In the genomic region with DNA sequence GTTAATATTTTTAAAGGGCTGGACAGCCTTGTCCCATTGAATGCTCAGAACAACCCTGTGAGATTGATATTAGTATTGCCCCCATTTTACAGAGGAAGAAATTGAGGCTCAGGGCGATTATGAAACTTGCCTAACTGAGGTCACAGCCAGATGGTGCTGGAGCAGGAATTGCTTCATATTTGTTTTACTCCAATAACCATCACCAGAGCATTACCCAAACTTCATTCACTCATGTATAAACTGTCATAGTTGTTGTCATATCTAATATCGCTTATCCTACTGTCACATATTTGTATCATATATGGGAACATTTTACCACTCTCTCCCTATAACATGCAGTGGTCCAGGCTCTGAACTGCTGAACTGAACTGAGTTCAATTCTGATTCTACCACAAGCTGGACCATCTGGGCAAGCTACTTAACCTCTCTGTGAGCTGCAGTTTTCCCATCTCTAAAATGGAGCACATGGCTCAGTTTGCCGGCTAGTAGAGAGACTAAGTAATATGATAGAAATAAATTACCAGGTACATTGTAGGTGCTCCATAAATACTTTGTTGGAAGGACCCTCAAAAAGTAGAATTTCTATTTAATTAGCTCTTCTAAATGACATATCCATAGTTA, we compare ENCODE assay signal across 15 cellular contexts.
"Had no signal": no experiment of that assay in that cellular context is flagged by ENCODE, and none has a peak within 500 bp of the region (broad histone marks: within the 10 kb centered on the region; RNA-seq: fewer than 3 reads in every experiment).

No MANE protein-coding gene starts in this region.

- H3K4me1 ChIP-seq: uterus had no signal

- DNase-seq: activated CD4-positive, alpha-beta T cell treated with anti-CD3 and anti-CD28 coated beads, Interleukin-2, amount 50 U/mL, for 1 hour; activated naive CD4-positive, alpha-beta T cell treated with anti-CD3 and anti-CD28 coated beads, Interleukin-2, amount 50 U/mL, for 16 hours; amniotic stem cell; effector CD4-positive, alpha-beta T cell; mammary epithelial cell; ovary; stimulated activated CD4-positive, alpha-beta T cell treated with anti-CD3 and anti-CD28 coated beads, Interleukin-12 subunit alpha, Interleukin-12 subunit beta, amount 100 ng/mL, for 4 hours; stimulated activated CD4-positive, alpha-beta T cell treated with anti-CD3 and anti-CD28 coated beads, Interleukin-2, amount 100 ng/mL, for 24 hours; uterus had no signal

- H3K27ac ChIP-seq: neural progenitor cell, ovary, uterus had no signal

- ATAC-seq: activated CD4-positive, CD25-positive, alpha-beta regulatory T cell treated with anti-CD3 and anti-CD28 coated beads, Interleukin-2, amount 50 U/mL, for 24 hours; left lobe of liver had no signal

- H3K4me2 ChIP-seq: hepatocyte, neural progenitor cell had no signal

- H3K9ac ChIP-seq: neural progenitor cell had no signal

- H3K4me3 ChIP-seq: coronary artery, esophagus muscularis mucosa, hepatocyte, neural progenitor cell, ovary, uterus had no signal

- H3K9me3 ChIP-seq: esophagus muscularis mucosa, ovary, uterus had no signal

- H3K79me2 ChIP-seq: hepatocyte had no signal

- H3K36me3 ChIP-seq: esophagus muscularis mucosa, neural progenitor cell, ovary, uterus had no signal

- H3K27me3 ChIP-seq: esophagus muscularis mucosa, hepatocyte, neural progenitor cell, ovary, uterus had no signal
